19 cellular contexts compared by ENCODE assay signal in the genomic region with DNA sequence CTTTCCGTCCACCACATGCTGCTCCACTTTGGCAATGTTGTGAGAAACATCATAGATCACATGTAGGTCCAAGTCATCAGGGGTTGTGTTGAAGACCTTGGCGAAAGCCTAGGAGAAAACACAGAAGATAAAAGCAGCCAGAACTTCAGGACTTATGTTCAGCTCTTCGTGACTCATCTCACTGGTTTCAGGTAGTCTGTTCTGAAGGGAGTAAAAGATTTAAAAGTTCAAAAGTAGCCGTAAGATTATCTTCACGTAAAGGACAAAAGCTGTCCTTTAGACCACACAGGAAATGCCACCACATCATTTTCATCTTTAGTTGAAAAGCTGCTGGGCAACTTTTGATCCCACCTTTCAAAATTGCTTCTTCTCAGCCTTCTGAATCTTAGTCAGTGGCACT. TPM values are rescaled to one million over a fixed set of nuclear protein-coding genes. Genes with fewer than 3 reads are reported as not detected.
DNase-seq lines count a peak whose midpoint lies in the region; TF ChIP-seq lines count a peak whose summit lies in the region.
"Had no signal": no experiment of that assay in that cellular context is flagged by ENCODE, and none has a peak within 500 bp of the region (broad histone marks: within the 10 kb centered on the region; RNA-seq: fewer than 3 reads in every experiment).

No MANE protein-coding gene starts in this region.

- no peaks in the 10 kb centered on the region for H3K9me3 Mint-ChIP-seq in activated T-cell treated with anti-CD3 and anti-CD28 coated beads, Interleukin-2, amount 50 U/mL, for 24 hours
- no peaks in the 10 kb centered on the region for H3K9me3 Mint-ChIP-seq in CD4-positive, alpha-beta memory T cell
- H3K9me3 Mint-ChIP-seq in activated CD4-positive, alpha-beta memory T cell treated with anti-CD3 and anti-CD28 coated beads, Interleukin-2, amount 10 ng/mL, durations not matched to agents 7 days and 5 days = no peaks in the 10 kb centered on the region
- no peaks in the 10 kb centered on the region for H3K9me3 Mint-ChIP-seq in endothelial cell (ENCODE audit: unreplicated experiment)

- DNase-seq in activated T-cell treated with anti-CD3 and anti-CD28 coated beads, Interleukin-2, amount 50 U/mL, for 24 hours = no peak
- no peak for DNase-seq in activated T-cell treated with anti-CD3 and anti-CD28 coated beads, Interleukin-2, amount 50 U/mL, for 1 hour
- no peak for DNase-seq in CD4-positive, alpha-beta memory T cell
- no peak for DNase-seq in activated CD4-positive, alpha-beta memory T cell treated with anti-CD3 and anti-CD28 coated beads, Interleukin-2, amount 10 ng/mL, durations not matched to agents 7 days and 5 days
- no peak for DNase-seq in endothelial cell (ENCODE audit: low spot score)
- DNase-seq in mucosa of gallbladder (ENCODE audit: low spot score) = no peak
- no peak for DNase-seq in coronary artery (ENCODE audit: low spot score)
- DNase-seq: EL, GF-D8, IMR-90, NCI-H1105, NCI-H146, NCI-H2029, NCI-H2227 treated with DMSO at 0.1 percent for 48 hours, NCI-H510A treated with DMSO at 0.1 percent for 48 hours, NCI-H774 had no signal

- peak overlapping the region; percentile 74 for H3K27ac Mint-ChIP-seq in activated T-cell treated with anti-CD3 and anti-CD28 coated beads, Interleukin-2, amount 50 U/mL, for 24 hours
- H3K27ac Mint-ChIP-seq in CD4-positive, alpha-beta memory T cell = peak overlapping the region in 4 of 7 donors; percentile 17 to 69 (median 38)
- peak overlapping the region; percentile 69 for H3K27ac Mint-ChIP-seq in activated CD4-positive, alpha-beta memory T cell treated with anti-CD3 and anti-CD28 coated beads, Interleukin-2, amount 10 ng/mL, durations not matched to agents 7 days and 5 days
- no peak overlapping the region for H3K27ac Mint-ChIP-seq in endothelial cell (ENCODE audit: unreplicated experiment)

- no peaks in the 10 kb centered on the region for H3K4me1 ChIP-seq in CD4-positive, alpha-beta memory T cell (ENCODE audit: insufficient read depth, low read length)

- peaks cover 18% of the 10 kb centered on the region for H3K4me1 Mint-ChIP-seq in activated T-cell treated with anti-CD3 and anti-CD28 coated beads, Interleukin-2, amount 50 U/mL, for 24 hours (ENCODE audit: low read depth)
- peaks cover 0 to 1% (median 0%) of the 10 kb centered on the region in 4 donors for H3K4me1 Mint-ChIP-seq in CD4-positive, alpha-beta memory T cell
- peaks cover 24% of the 10 kb centered on the region for H3K4me1 Mint-ChIP-seq in activated CD4-positive, alpha-beta memory T cell treated with anti-CD3 and anti-CD28 coated beads, Interleukin-2, amount 10 ng/mL, durations not matched to agents 7 days and 5 days
- no peaks in the 10 kb centered on the region for H3K4me1 Mint-ChIP-seq in endothelial cell (ENCODE audit: unreplicated experiment)

- no peak overlapping the region for H3K4me3 ChIP-seq in CD4-positive, alpha-beta memory T cell (ENCODE audit: low read length in 2 of 2)
- H3K4me3 ChIP-seq in coronary artery = no peak overlapping the region

- H3K27ac ChIP-seq in CD4-positive, alpha-beta memory T cell (ENCODE audit: low read depth, low read length) = no peak overlapping the region
- H3K27ac ChIP-seq in coronary artery = no peak overlapping the region
- H3K27ac ChIP-seq: C4-2B, KMS-11 had no signal

- H3K9me3 ChIP-seq in CD4-positive, alpha-beta memory T cell (ENCODE audit: control insufficient read depth in 1 of 2, low read length in 2 of 2) = no peaks in the 10 kb centered on the region

- POLR2A ChIA-PET in CD4-positive, alpha-beta memory T cell (lab: Charles Lee; ENCODE audit: partially characterized antibody) = no interaction called here
- POLR2A ChIA-PET in activated CD4-positive, alpha-beta memory T cell treated with anti-CD3 and anti-CD28 coated beads, Interleukin-2, amount 10 ng/mL, durations not matched to agents 7 days and 5 days (lab: Charles Lee) = interaction anchor here (1.1 kb wide), 1 partner anchor 16 kb away, joined by 3 read pairs; no protein-coding TSS in a partner anchor

- H3K36me3 ChIP-seq in CD4-positive, alpha-beta memory T cell (ENCODE audit: insufficient read depth, low read length) = peaks cover 69% of the 10 kb centered on the region

- CTCF ChIA-PET in CD4-positive, alpha-beta memory T cell (lab: Charles Lee; ENCODE audit: partially characterized antibody) = no interaction called here
- CTCF ChIA-PET in activated CD4-positive, alpha-beta memory T cell treated with anti-CD3 and anti-CD28 coated beads, Interleukin-2, amount 10 ng/mL, durations not matched to agents 7 days and 5 days (lab: Charles Lee) = no interaction called here

- no peak for TF ChIP-seq CTCF in endothelial cell (IDR thresholded peaks at IDR 0.05; ENCODE audit: unreplicated experiment)
- no peak for TF ChIP-seq CTCF in coronary artery (IDR thresholded peaks at IDR 0.05)

- intact Hi-C loops in CD4-positive, alpha-beta memory T cell (cut with micrococcal nuclease) = loop anchor here (10.0 kb wide), 1 partner anchor 420 kb away; no protein-coding TSS in a partner anchor

- H3K27me3 Mint-ChIP-seq in activated T-cell treated with anti-CD3 and anti-CD28 coated beads, Interleukin-2, amount 50 U/mL, for 24 hours = no peaks in the 10 kb centered on the region
- no peaks in the 10 kb centered on the region for H3K27me3 Mint-ChIP-seq in CD4-positive, alpha-beta memory T cell
- H3K27me3 Mint-ChIP-seq in activated CD4-positive, alpha-beta memory T cell treated with anti-CD3 and anti-CD28 coated beads, Interleukin-2, amount 10 ng/mL, durations not matched to agents 7 days and 5 days = no peaks in the 10 kb centered on the region
- H3K27me3 Mint-ChIP-seq in endothelial cell (ENCODE audit: unreplicated experiment) = peaks cover 3% of the 10 kb centered on the region

- no peak overlapping the region for H3K4me3 Mint-ChIP-seq in activated T-cell treated with anti-CD3 and anti-CD28 coated beads, Interleukin-2, amount 50 U/mL, for 24 hours
- no peak overlapping the region for H3K4me3 Mint-ChIP-seq in CD4-positive, alpha-beta memory T cell
- H3K4me3 Mint-ChIP-seq in activated CD4-positive, alpha-beta memory T cell treated with anti-CD3 and anti-CD28 coated beads, Interleukin-2, amount 10 ng/mL, durations not matched to agents 7 days and 5 days = no peak overlapping the region
- H3K4me3 Mint-ChIP-seq in endothelial cell (ENCODE audit: unreplicated experiment) = peak overlapping the region; percentile 13

- H3K27me3 ChIP-seq in CD4-positive, alpha-beta memory T cell (ENCODE audit: insufficient read depth, low read length) = no peaks in the 10 kb centered on the region

- H3K36me3 Mint-ChIP-seq in activated T-cell treated with anti-CD3 and anti-CD28 coated beads, Interleukin-2, amount 50 U/mL, for 24 hours (ENCODE audit: low read depth) = peaks cover 95% of the 10 kb centered on the region
- peaks cover 56 to 76% of the 10 kb centered on the region in 2 donors for H3K36me3 Mint-ChIP-seq in CD4-positive, alpha-beta memory T cell
- peaks cover 68% of the 10 kb centered on the region for H3K36me3 Mint-ChIP-seq in activated CD4-positive, alpha-beta memory T cell treated with anti-CD3 and anti-CD28 coated beads, Interleukin-2, amount 10 ng/mL, durations not matched to agents 7 days and 5 days (ENCODE audit: low read depth)
- H3K36me3 Mint-ChIP-seq in endothelial cell (ENCODE audit: low read depth, unreplicated experiment) = peaks cover 43% of the 10 kb centered on the region

RNA-seq across cellular contexts. Expression of a gene that starts 16.9 kb away (rescaled TPM):
- total RNA-seq in CD4-positive, alpha-beta memory T cell = 10 to 100 TPM; 46.7 to 59.2 TPM
- polyA plus RNA-seq in CD4-positive, alpha-beta memory T cell = 100 to 1,000 TPM; 109 to 163 TPM
- 10 to 100 TPM; 58.3 to 61.6 TPM for total RNA-seq in activated CD4-positive, alpha-beta memory T cell treated with anti-CD3 and anti-CD28 coated beads, Interleukin-2, amount 10 ng/mL, durations not matched to agents 7 days and 5 days
- total RNA-seq in endothelial cell (ENCODE audit: unreplicated experiment) = 107 TPM
- 62.8 TPM for total RNA-seq in mucosa of gallbladder

RNA-seq across cellular contexts. Expression of a gene that starts 37.4 kb away (rescaled TPM):
- not detected for total RNA-seq in CD4-positive, alpha-beta memory T cell
- not detected for polyA plus RNA-seq in CD4-positive, alpha-beta memory T cell
- total RNA-seq in activated CD4-positive, alpha-beta memory T cell treated with anti-CD3 and anti-CD28 coated beads, Interleukin-2, amount 10 ng/mL, durations not matched to agents 7 days and 5 days = not detected
- total RNA-seq in endothelial cell (ENCODE audit: unreplicated experiment) = not detected
- not detected for total RNA-seq in mucosa of gallbladder
- total RNA-seq: H4, IMR-90 had no signal
- polyA plus RNA-seq: IMR-90 had no signal
